25 cellular contexts compared by ENCODE assay signal in genomic region chr9:125987420-125987819, GRCh38.
"Had no signal": no experiment of that assay in that cellular context is flagged by ENCODE, and none has a peak within 500 bp of the region (broad histone marks: within the 10 kb centered on the region; RNA-seq: fewer than 3 reads in every experiment).

No MANE protein-coding gene starts in this region.

- H3K27me3 Mint-ChIP-seq: activated CD8-positive, alpha-beta memory T cell treated with anti-CD3 and anti-CD28 coated beads, Interleukin-2, amount 10 ng/mL, durations not matched to agents 7 days and 5 days; activated naive CD8-positive, alpha-beta T cell treated with anti-CD3 and anti-CD28 coated beads, Interleukin-2, amount 10 ng/mL, durations not matched to agents 7 days and 5 days; T-helper 17 cell had no signal

- H3K27me3 ChIP-seq: breast epithelium, colonic mucosa, pancreas had no signal

- H3K4me1 Mint-ChIP-seq: activated CD4-positive, alpha-beta T cell treated with anti-CD3 and anti-CD28 coated beads, Interleukin-2, amount 10 ng/mL, durations not matched to agents 7 days and 5 days; activated CD8-positive, alpha-beta memory T cell treated with anti-CD3 and anti-CD28 coated beads, Interleukin-2, amount 10 ng/mL, durations not matched to agents 7 days and 5 days; activated naive CD8-positive, alpha-beta T cell treated with anti-CD3 and anti-CD28 coated beads, Interleukin-2, amount 10 ng/mL, durations not matched to agents 7 days and 5 days; central memory CD8-positive, alpha-beta T cell; T-helper 17 cell had no signal

- H3K4me3 ChIP-seq: breast epithelium, colonic mucosa, heart right ventricle, left lung, lung, pancreas had no signal

- H3K4me1 ChIP-seq: breast epithelium, colonic mucosa, heart right ventricle, left lung, pancreas had no signal

- DNase-seq: activated CD4-positive, alpha-beta T cell treated with anti-CD3 and anti-CD28 coated beads, Interleukin-2, amount 10 ng/mL, durations not matched to agents 7 days and 5 days; activated CD4-positive, CD25-positive, alpha-beta regulatory T cell; activated CD8-positive, alpha-beta memory T cell treated with anti-CD3 and anti-CD28 coated beads, Interleukin-2, amount 10 ng/mL, durations not matched to agents 7 days and 5 days; activated CD8-positive, alpha-beta T cell treated with anti-CD3 and anti-CD28 coated beads for 36 hours; activated naive CD4-positive, alpha-beta T cell treated with anti-CD3 and anti-CD28 coated beads for 36 hours; activated naive CD8-positive, alpha-beta T cell treated with anti-CD3 and anti-CD28 coated beads, Interleukin-2, amount 10 ng/mL, durations not matched to agents 7 days and 5 days; activated T-cell treated with anti-CD3 and anti-CD28 coated beads for 4 hours; amniotic stem cell; colonic mucosa; erythroblast; foreskin fibroblast; heart right ventricle; naive thymus-derived CD4-positive, alpha-beta T cell; right cardiac atrium; small intestine; stimulated activated CD4-positive, alpha-beta T cell treated with anti-CD3 and anti-CD28 coated beads, Interleukin-4, amount 100 ng/mL, for 1 hour; stimulated activated naive CD4-positive, alpha-beta T cell treated with Interleukin-2 at 50 U/mL for 16 hours; SW 1271; T-helper 17 cell had no signal

- H3K4me3 Mint-ChIP-seq: activated CD4-positive, alpha-beta T cell treated with anti-CD3 and anti-CD28 coated beads, Interleukin-2, amount 10 ng/mL, durations not matched to agents 7 days and 5 days; activated CD8-positive, alpha-beta memory T cell treated with anti-CD3 and anti-CD28 coated beads, Interleukin-2, amount 10 ng/mL, durations not matched to agents 7 days and 5 days; activated CD8-positive, alpha-beta T cell treated with anti-CD3 and anti-CD28 coated beads for 36 hours; activated naive CD4-positive, alpha-beta T cell treated with anti-CD3 and anti-CD28 coated beads for 36 hours; activated naive CD8-positive, alpha-beta T cell treated with anti-CD3 and anti-CD28 coated beads, Interleukin-2, amount 10 ng/mL, durations not matched to agents 7 days and 5 days; central memory CD8-positive, alpha-beta T cell; naive thymus-derived CD4-positive, alpha-beta T cell; T-helper 17 cell had no signal

- H3K9me3 ChIP-seq: breast epithelium, colonic mucosa, heart right ventricle, left lung, pancreas had no signal

- H3K27ac ChIP-seq: breast epithelium, colonic mucosa, heart right ventricle, left lung, pancreas had no signal

- ATAC-seq: activated CD8-positive, alpha-beta memory T cell treated with anti-CD3 and anti-CD28 coated beads, Interleukin-2, amount 10 ng/mL, durations not matched to agents 7 days and 5 days; activated CD8-positive, alpha-beta T cell treated with anti-CD3 and anti-CD28 coated beads for 36 hours; heart right ventricle; left lung; naive thymus-derived CD4-positive, alpha-beta T cell; pancreas; right cardiac atrium; T-helper 17 cell had no signal

- H3K9me3 Mint-ChIP-seq: activated CD4-positive, alpha-beta T cell treated with anti-CD3 and anti-CD28 coated beads, Interleukin-2, amount 10 ng/mL, durations not matched to agents 7 days and 5 days; activated CD8-positive, alpha-beta T cell treated with anti-CD3 and anti-CD28 coated beads for 36 hours; activated naive CD4-positive, alpha-beta T cell treated with anti-CD3 and anti-CD28 coated beads for 36 hours; activated naive CD8-positive, alpha-beta T cell treated with anti-CD3 and anti-CD28 coated beads, Interleukin-2, amount 10 ng/mL, durations not matched to agents 7 days and 5 days; activated T-helper 2 cell treated with anti-CD3 and anti-CD28 coated beads, Interferon-gamma antibody, Interleukin-2, Interleukin-4, amounts not matched to agents 10 μg/mL and 5 μg/mL and 100 μg/mL, durations not matched to agents 14 hours and 24 hours and 36 hours had no signal

- H3K36me3 Mint-ChIP-seq: activated CD8-positive, alpha-beta memory T cell treated with anti-CD3 and anti-CD28 coated beads, Interleukin-2, amount 10 ng/mL, durations not matched to agents 7 days and 5 days; activated naive CD8-positive, alpha-beta T cell treated with anti-CD3 and anti-CD28 coated beads, Interleukin-2, amount 10 ng/mL, durations not matched to agents 7 days and 5 days; naive thymus-derived CD4-positive, alpha-beta T cell had no signal

- H3K36me3 ChIP-seq: breast epithelium, colonic mucosa, heart right ventricle, left lung, pancreas had no signal
